8 cellular contexts compared by ENCODE assay signal in the genomic region with DNA sequence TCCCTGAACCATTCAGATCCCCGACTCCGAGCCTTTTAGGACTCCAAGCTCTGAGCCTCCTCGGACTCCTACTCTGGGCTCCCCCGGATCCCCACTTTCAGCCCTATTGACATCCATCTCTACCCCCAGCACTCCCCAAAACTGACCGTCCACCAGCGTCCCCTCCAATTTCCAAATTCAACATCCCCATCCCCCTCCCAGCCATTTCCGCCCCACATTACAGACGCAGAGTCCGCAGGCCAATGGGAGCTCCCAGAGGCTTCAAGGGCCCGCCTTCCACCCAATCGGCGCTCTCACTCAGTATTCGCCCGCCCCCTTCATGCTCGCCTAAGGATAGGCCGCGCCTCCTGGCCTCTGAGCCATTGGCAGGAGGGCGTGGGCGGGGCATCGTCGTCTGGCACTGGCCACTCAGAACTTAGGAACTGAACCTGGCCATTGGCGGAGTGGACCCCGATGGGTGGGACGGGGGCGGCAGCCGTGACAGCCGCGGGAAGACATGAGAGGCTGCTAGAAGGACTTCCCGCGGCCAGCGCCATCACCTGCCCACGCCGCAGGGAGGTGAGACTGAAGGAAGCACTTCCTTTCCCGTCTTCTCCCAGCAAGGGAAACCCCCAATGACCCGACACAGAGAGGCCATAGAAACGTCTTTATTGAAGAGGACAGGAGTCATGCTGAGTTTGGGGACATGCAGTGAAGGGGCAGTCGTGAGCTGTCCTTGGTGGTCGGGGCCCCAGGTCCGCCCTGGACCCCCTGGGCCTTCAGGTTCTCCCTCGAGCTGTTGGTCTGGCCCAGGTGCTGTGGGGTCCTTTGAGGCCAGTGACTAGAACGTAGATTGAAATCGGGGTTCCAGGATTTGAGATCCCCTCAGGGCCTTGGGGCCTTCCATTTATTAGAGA. TPM values are rescaled to one million over a fixed set of nuclear protein-coding genes. Genes with fewer than 3 reads are reported as not detected.
A peak's percentile ranks its signal among the peaks of the same experiment; 100 is the strongest.
DNase-seq lines count a peak whose midpoint lies in the region; TF ChIP-seq lines count a peak whose summit lies in the region.

A gene (minus strand): TSS at position 185 of the 896 bp plus-strand sequence. CDS start 816 bp downstream, outside the sequence.

- H3K4me1 Mint-ChIP-seq in nephron, result peaks cover 22% of the 10 kb centered on the region
- H3K4me1 Mint-ChIP-seq in stimulated activated naive CD8-positive, alpha-beta T cell treated with anti-CD3 and anti-CD28 coated beads, Interleukin-15, Interleukin-2, amounts not matched to agents 100 ng/mL and 50 ng/mL, for 24 hours (ENCODE audit: low read depth), result peaks cover 38% of the 10 kb centered on the region

- TF ChIP-seq CTCF in fibroblast of the aortic adventitia (IDR thresholded peaks at IDR 0.05; ENCODE audit: insufficient read depth, low read length) (no peak), nephron (IDR thresholded peaks at IDR 0.05; ENCODE audit: unreplicated experiment in 3 of 3) (no peak)

- DNase-seq in ELF-1 (ENCODE audit: low read depth, low spot score) (peak; percentile 99), H7 (peak; percentile 99), M059J (ENCODE audit: low read depth) (peak; percentile 99), SHP77 (lab: John Stamatoyannopoulos, UW) (peak; percentile 99), fibroblast of the aortic adventitia (ENCODE audit: low read depth) (peak; percentile 96)
- DNase-seq in activated effector memory CD4-positive, alpha-beta T cell treated with Interleukin-2 at 50 U/mL for 16 hours, result peak; percentile 99

- H3K27me3 Mint-ChIP-seq in nephron (ENCODE audit: low read depth), result peaks cover 7% of the 10 kb centered on the region
- no peaks in the 10 kb centered on the region for H3K27me3 Mint-ChIP-seq in stimulated activated naive CD8-positive, alpha-beta T cell treated with anti-CD3 and anti-CD28 coated beads, Interleukin-15, Interleukin-2, amounts not matched to agents 100 ng/mL and 50 ng/mL, for 24 hours

- no peaks in the 10 kb centered on the region for H3K9me3 Mint-ChIP-seq in nephron
- H3K9me3 Mint-ChIP-seq in stimulated activated naive CD8-positive, alpha-beta T cell treated with anti-CD3 and anti-CD28 coated beads, Interleukin-15, Interleukin-2, amounts not matched to agents 100 ng/mL and 50 ng/mL, for 24 hours, result no peaks in the 10 kb centered on the region

- H3K36me3 ChIP-seq in H7 (replicated peaks; ENCODE audit: control insufficient read depth, insufficient read depth, low read length), result peaks cover 2% of the 10 kb centered on the region

- peak within 1 kb of the TSS; percentile 10 to 89 (median 43) for H3K27ac Mint-ChIP-seq in nephron
- H3K27ac Mint-ChIP-seq in stimulated activated naive CD8-positive, alpha-beta T cell treated with anti-CD3 and anti-CD28 coated beads, Interleukin-15, Interleukin-2, amounts not matched to agents 100 ng/mL and 50 ng/mL, for 24 hours, result peak within 1 kb of the TSS; percentile 94

- peaks cover 32% of the 10 kb centered on the region for H3K36me3 Mint-ChIP-seq in nephron (ENCODE audit: low read depth)
- no peaks in the 10 kb centered on the region for H3K36me3 Mint-ChIP-seq in stimulated activated naive CD8-positive, alpha-beta T cell treated with anti-CD3 and anti-CD28 coated beads, Interleukin-15, Interleukin-2, amounts not matched to agents 100 ng/mL and 50 ng/mL, for 24 hours (ENCODE audit: low read depth)

- H3K4me3 Mint-ChIP-seq in nephron, result peak within 1 kb of the TSS; percentile 94 to 96 (median 95)
- peak within 1 kb of the TSS; percentile 92 for H3K4me3 Mint-ChIP-seq in stimulated activated naive CD8-positive, alpha-beta T cell treated with anti-CD3 and anti-CD28 coated beads, Interleukin-15, Interleukin-2, amounts not matched to agents 100 ng/mL and 50 ng/mL, for 24 hours

- H3K4me3 ChIP-seq in H7 (ENCODE audit: insufficient read depth, low read depth, low read length), result peak within 1 kb of the TSS; percentile 77
- peak within 1 kb of the TSS; percentile 93 for H3K4me3 ChIP-seq in fibroblast of the aortic adventitia (ENCODE audit: low read depth, low read length)

- H3K27me3 ChIP-seq in H7 (ENCODE audit: control insufficient read depth, insufficient read depth, low read length), result peaks cover 2% of the 10 kb centered on the region; the same call in 1 of the 2 replicates

RNA-seq across cellular contexts. Expression of the gene that starts here (rescaled TPM):
- total RNA-seq in H7 (2014; rRNA removed; shearing (Covaris generic)), result 21.9 and 25.5 TPM in 2 replicates
- 54.6 and 64.6 TPM in 2 replicates for total RNA-seq in M059J (2014; rRNA removed; shearing (Covaris generic))
- total RNA-seq in fibroblast of the aortic adventitia (ENCODE audit: low replicate concordance), result 14.2 and 15.5 TPM in 2 replicates

Comparison
In these comparisons a context has a peak if more than half of its experiments do, and no peak if none do; other contexts are left out.
1. Peak in every context shown above with its lines: DNase-seq and H3K4me3 ChIP-seq.